ENCODE assay signal across 8 cellular contexts in genomic region chr5:69414885-69415583, GRCh38. TPM values are rescaled to one million over a fixed set of nuclear protein-coding genes. Genes with fewer than 3 reads are reported as not detected.
DNase-seq lines count a peak whose midpoint lies in the region; ATAC-seq and TF ChIP-seq lines count a peak whose summit lies in the region.

TSS of gene MARVELD2 (plus strand) at chr5:69415116. CDS start at chr5:69419386, 4,270 bp downstream.

- peak; percentile 50; the same call in 1 of the 2 replicates for TF ChIP-seq RAD21 in Ishikawa (IDR thresholded peaks at IDR 0.05; ENCODE audit: low read depth)

- peak; percentile 75 to 76 for ATAC-seq in activated CD4-positive, CD25-positive, alpha-beta regulatory T cell treated with anti-CD3 and anti-CD28 coated beads, Interleukin-2, amount 50 U/mL, for 24 hours
- ATAC-seq in left colon (peak; percentile 95), HG02973 (IDR thresholded peaks at IDR 0.05; ENCODE audit: unreplicated experiment) (no peak)

- CTCF ChIA-PET in AG04450 (lab: Charles Lee): no interaction called here

- TF ChIP-seq CTCF in AG04450 (IDR thresholded peaks at IDR 0.05; ENCODE audit: low read depth, low read length): peak; percentile 33; the same call in 1 of the 2 replicates

- POLR2A ChIA-PET in AG04450 (lab: Yijun Ruan, JAX): no interaction called here

- intact Hi-C loops in left colon (cut with DNase I, micrococcal nuclease): no loop called here

- no peak for DNase-seq in AG04450 (ENCODE audit: low read depth, low spot score)
- DNase-seq in dedifferentiated amniotic fluid mesenchymal stem cell (ENCODE audit: extremely low spot score): peak; percentile 60
- DNase-seq in left colon: peak; percentile 93 to 96
- DNase-seq in stimulated activated CD4-positive, alpha-beta T cell treated with anti-CD3 and anti-CD28 coated beads, Interleukin-2, amount 100 ng/mL, for 4 hours (ENCODE audit: low read depth): peak; percentile 28

- no peak within 1 kb of the TSS for H3K27ac ChIP-seq in AG04450 (ENCODE audit: low read depth, low read length)

- H3K27me3 ChIP-seq in AG04450 (ENCODE audit: control insufficient read depth, insufficient read depth, low read length): no peaks in the 10 kb centered on the region

- peak within 1 kb of the TSS; percentile 55 for H3K4me3 ChIP-seq in AG04450 (ENCODE audit: low read depth, low read length)

- H3K9me3 ChIP-seq in AG04450 (ENCODE audit: control insufficient read depth, insufficient read depth, low read length): no peaks in the 10 kb centered on the region

- TF ChIP-seq EP300 in Ishikawa (IDR thresholded peaks at IDR 0.05; ENCODE audit: borderline replicate concordance): peak; percentile 5; the same call in 1 of the 2 replicates

- peak; percentile 39 for TF ChIP-seq POLR2A in GM18951 (IDR thresholded peaks at IDR 0.05; ENCODE audit: extremely low read depth, insufficient read depth, insufficient read length)

- in situ Hi-C loops in GM18951 (cut with MboI; ENCODE audit: low sequenced_read_pairs, unreplicated experiment): no loop called here

TF ChIP-seq in Ishikawa, 13 proteins besides CTCF, POLR2A, EP300 and RAD21:
- TF ChIP-seq NFIC (IDR thresholded peaks at IDR 0.05) (no peak), USF1 (IDR thresholded peaks at IDR 0.05) (peak; percentile 97), CREB1 (IDR thresholded peaks at IDR 0.05; ENCODE audit: low read depth) (no peak), CEBPB (IDR thresholded peaks at IDR 0.05) (no peak), YY1 (IDR thresholded peaks at IDR 0.05; ENCODE audit: low read depth) (peak; percentile 55), ZBTB7A (IDR thresholded peaks at IDR 0.05; ENCODE audit: low read depth) (no peak), TEAD4 (IDR thresholded peaks at IDR 0.05) (0 out of 2 replicates have a peak, but pooled peaks have one; percentile 22), TAF1 (IDR thresholded peaks at IDR 0.05; ENCODE audit: low read depth) (peak; percentile 64; the same call in 1 of the 2 replicates), TCF12 (IDR thresholded peaks at IDR 0.05; ENCODE audit: low read depth) (peak; percentile 58), FOXM1 (IDR thresholded peaks at IDR 0.05; ENCODE audit: borderline replicate concordance, low read depth) (no peak), EGR1 (IDR thresholded peaks at IDR 0.05) (0 out of 2 replicates have a peak, but pooled peaks have one; percentile 22), MAX (IDR thresholded peaks at IDR 0.05) (peak; percentile 80), REST (IDR thresholded peaks at IDR 0.05; ENCODE audit: low read depth) (no peak; the same call in 1 of the 2 replicates)

RNA-seq across cellular contexts. Expression of gene MARVELD2, which starts in this region (rescaled TPM):
- 0.96 and 1.0 TPM in 2 replicates for polyA plus RNA-seq in AG04450 (2011; rRNA removed)
- polyA minus RNA-seq in AG04450 (2011; rRNA and poly(A)+ RNA removed): 1.7 and 2.2 TPM in 2 replicates
- total RNA-seq in left colon: 10 to 100 TPM; 56.0 to 56.6 TPM
